In genomic region chr1:205582471-205583291, GRCh38 we compare ENCODE assay signal across 10 cellular contexts. TPM values are rescaled to one million over a fixed set of nuclear protein-coding genes. Genes with fewer than 3 reads are reported as not detected.
A peak's percentile ranks its signal among the peaks of the same experiment; 100 is the strongest.
DNase-seq lines count a peak whose midpoint lies in the region; ATAC-seq, FAIRE-seq and TF ChIP-seq lines count a peak whose summit lies in the region.
"Had no signal": no experiment of that assay in that cellular context is flagged by ENCODE, and none has a peak within 500 bp of the region (broad histone marks: within the 10 kb centered on the region; RNA-seq: fewer than 3 reads in every experiment).

No MANE protein-coding gene starts in this region.

- peaks cover 33% of the 10 kb centered on the region for H4K20me1 ChIP-seq in K562 (replicated peaks; ENCODE audit: control insufficient read depth, insufficient read depth, low read length)

- H3K9ac ChIP-seq in K562 (ENCODE audit: insufficient read depth in 1 of 2, low read depth in 2 of 2, low read length in 2 of 2): no peak overlapping the region

- intact Hi-C loops in A673 (cut with micrococcal nuclease; ENCODE audit: unreplicated experiment) (no loop called here), K562 (cut with micrococcal nuclease) (no loop called here), mucosa of descending colon (cut with DNase I, micrococcal nuclease) (no loop called here)

- TF ChIP-seq POLR2A in K562 (conservative IDR thresholded peaks at IDR 0.05): no peak

- POLR2A ChIA-PET in A673 (lab: Charles Lee; ENCODE audit: low non-redundant PET): no interaction called here
- POLR2A ChIA-PET in K562 (lab: Yijun Ruan, JAX): interaction anchor here (0.8 to 1.1 kb wide), 4 partner anchors 9 to 159 kb away, joined by 3 to 5 read pairs (median 3); no protein-coding TSS in a partner anchor

- no peaks in the 10 kb centered on the region for H3K79me2 ChIP-seq in K562 (ENCODE audit: control insufficient read depth, insufficient read depth, low read length)

- FAIRE-seq in K562 (lab: Jason Lieb, UNC): no peak

- no peak overlapping the region for H2AFZ ChIP-seq in K562 (ENCODE audit: low read depth, low read length)
- H2AFZ ChIP-seq: GM23338 had no signal

- H3K9me1 ChIP-seq in K562 (ENCODE audit: control insufficient read depth, insufficient read depth, low read length): no peaks in the 10 kb centered on the region

- TF ChIP-seq RAD21 in Ishikawa (IDR thresholded peaks at IDR 0.05; ENCODE audit: low read depth): no peak
- no peak for TF ChIP-seq RAD21 in K562 (CRISPR knock-in tag; conservative IDR thresholded peaks at IDR 0.05 in 1 of 2, IDR thresholded peaks at IDR 0.05 in 1 of 2)

- no peak for ATAC-seq in K562
- ATAC-seq in mucosa of descending colon: peak; percentile 86
- ATAC-seq in HG02981 (IDR thresholded peaks at IDR 0.05; ENCODE audit: unreplicated experiment): no peak
- no peak for ATAC-seq in GM18873 (IDR thresholded peaks at IDR 0.05; ENCODE audit: low FRiP score, unreplicated experiment)
- no peak for ATAC-seq in HG03108 (IDR thresholded peaks at IDR 0.05; ENCODE audit: unreplicated experiment)
- no peak for ATAC-seq in GM18909 (IDR thresholded peaks at IDR 0.05; ENCODE audit: poor library complexity, unreplicated experiment)
- ATAC-seq: GM23338 had no signal

- no peak overlapping the region for H3K4me3 ChIP-seq in A673 (ENCODE audit: low read depth, low read length, poor library complexity, severe bottlenecking)
- H3K4me3 ChIP-seq in K562: no peak overlapping the region
- H3K4me3 ChIP-seq in mucosa of descending colon: no peak overlapping the region
- H3K4me3 ChIP-seq: GM23338 had no signal

- peaks cover 16% of the 10 kb centered on the region for H3K27me3 ChIP-seq in A673 (replicated peaks; ENCODE audit: insufficient read depth, low read depth, low read length, poor library complexity)
- H3K27me3 ChIP-seq in K562 (ENCODE audit: control insufficient read depth in 2 of 2, insufficient read depth in 2 of 2, low read length in 2 of 2): peaks cover 50 to 71% of the 10 kb centered on the region in 2 experiments

- no peaks in the 10 kb centered on the region for H3K9me3 ChIP-seq in A673 (ENCODE audit: low read depth, low read length, poor library complexity, severe bottlenecking)
- no peaks in the 10 kb centered on the region for H3K9me3 ChIP-seq in K562 (replicated peaks; ENCODE audit: control insufficient read depth, insufficient read depth, low read depth, low read length)
- H3K9me3 ChIP-seq in mucosa of descending colon: no peaks in the 10 kb centered on the region

- in situ Hi-C loops in K562 (cut with MboI): no loop called here

- H3K4me2 ChIP-seq in K562 (ENCODE audit: insufficient read depth, low read length): no peak overlapping the region
- H3K4me2 ChIP-seq: GM23338 had no signal

- peaks cover 8% of the 10 kb centered on the region for H3K4me1 ChIP-seq in A673 (ENCODE audit: insufficient read depth, low read length, poor library complexity, severe bottlenecking)
- H3K4me1 ChIP-seq in K562 (replicated peaks in 1 of 2; ENCODE audit: control insufficient read depth in 2 of 2, insufficient read depth in 2 of 2, low read length in 2 of 2): peaks cover 0 to 7% of the 10 kb centered on the region in 2 experiments; a peak in 1 of 5 replicates
- peaks cover 25% of the 10 kb centered on the region for H3K4me1 ChIP-seq in mucosa of descending colon (ENCODE audit: low read depth)

- TF ChIP-seq EP300 in Ishikawa (IDR thresholded peaks at IDR 0.05; ENCODE audit: borderline replicate concordance) (no peak), K562 (IDR thresholded peaks at IDR 0.05; ENCODE audit: low read length) (no peak)

- CTCF ChIA-PET in A673 (lab: Charles Lee) (no interaction called here), K562 (lab: Yijun Ruan, JAX; ENCODE audit: low intra/inter-chr PET ratio) (no interaction called here)

- DNase-seq in A673 (ENCODE audit: low spot score): peak; percentile 58
- DNase-seq in K562 (ENCODE audit: extremely low read depth in 1 of 4, low spot score in 3 of 4): no peak
- DNase-seq in mucosa of descending colon: peak; percentile 77 to 83 (median 77)
- DNase-seq: activated T-cell treated with anti-CD3 and anti-CD28 coated beads, Interleukin-2, amount 50 U/mL, for 48 hours had no signal

- no peak overlapping the region for H3K27ac ChIP-seq in A673 (ENCODE audit: low read depth, low read length, poor library complexity, severe bottlenecking)
- H3K27ac ChIP-seq in K562 (ENCODE audit: extremely low read depth, low read depth, low read length): no peak overlapping the region

- 4% methylated on average over 6 of the region's 6 CpGs for WGBS in K562 (ENCODE audit: insufficient coverage, low coverage, missing lambda C conversion rate)

- BruUV-seq in A673 (replicated peaks; lab: Mats Ljungman, UMichigan) (no TSS peak), K562 (replicated peaks; lab: Mats Ljungman, UMichigan) (no TSS peak)

- TF ChIP-seq CTCF in A673 (conservative IDR thresholded peaks at IDR 0.05; ENCODE audit: low read depth, low read length) (no peak), K562 (IDR thresholded peaks at IDR 0.05 in 2 of 3, conservative IDR thresholded peaks at IDR 0.05 in 1 of 3; ENCODE audit: insufficient read depth in 2 of 3, low read depth in 1 of 3, low read length in 3 of 3) (no peak), mucosa of descending colon (IDR thresholded peaks at IDR 0.05) (no peak)

- H3K36me3 ChIP-seq in A673 (ENCODE audit: insufficient read depth, low read length, poor library complexity, severe bottlenecking) (no peaks in the 10 kb centered on the region), K562 (ENCODE audit: control insufficient read depth, insufficient read depth, low read length) (no peaks in the 10 kb centered on the region), mucosa of descending colon (ENCODE audit: low read depth) (no peaks in the 10 kb centered on the region)

TF ChIP-seq in Ishikawa, 13 proteins besides CTCF, POLR2A, EP300 and RAD21:
- no peak for TF ChIP-seq TAF1 (IDR thresholded peaks at IDR 0.05; ENCODE audit: low read depth)
- no peak for TF ChIP-seq FOXM1 (IDR thresholded peaks at IDR 0.05; ENCODE audit: borderline replicate concordance, low read depth)
- no peak for TF ChIP-seq YY1 (IDR thresholded peaks at IDR 0.05; ENCODE audit: low read depth)
- no peak for TF ChIP-seq EGR1 (IDR thresholded peaks at IDR 0.05)
- TF ChIP-seq MAX (IDR thresholded peaks at IDR 0.05): no peak
- TF ChIP-seq NFIC (IDR thresholded peaks at IDR 0.05): peak; percentile 33; the same call in 1 of the 2 replicates
TF ChIP-seq in Ishikawa: peak in this region for 1.

TF ChIP-seq in K562, 482 proteins besides CTCF, POLR2A, EP300 and RAD21:
- no peak for TF ChIP-seq GTF2F1 (IDR thresholded peaks at IDR 0.05; ENCODE audit: low read depth, low read length)
- no peak for TF ChIP-seq CBX1 (IDR thresholded peaks at IDR 0.05; ENCODE audit: low read depth)
- TF ChIP-seq, protein P1, sequence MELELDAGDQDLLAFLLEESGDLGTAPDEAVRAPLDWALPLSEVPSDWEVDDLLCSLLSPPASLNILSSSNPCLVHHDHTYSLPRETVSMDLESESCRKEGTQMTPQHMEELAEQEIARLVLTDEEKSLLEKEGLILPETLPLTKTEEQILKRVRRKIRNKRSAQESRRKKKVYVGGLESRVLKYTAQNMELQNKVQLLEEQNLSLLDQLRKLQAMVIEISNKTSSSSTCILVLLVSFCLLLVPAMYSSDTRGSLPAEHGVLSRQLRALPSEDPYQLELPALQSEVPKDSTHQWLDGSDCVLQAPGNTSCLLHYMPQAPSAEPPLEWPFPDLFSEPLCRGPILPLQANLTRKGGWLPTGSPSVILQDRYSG (tag; conservative IDR thresholded peaks at IDR 0.05; ENCODE audit: low read depth): no peak
- peak; percentile 63 for TF ChIP-seq NFIC (IDR thresholded peaks at IDR 0.05)
- TF ChIP-seq PML (IDR thresholded peaks at IDR 0.05; ENCODE audit: low read length): no peak
- TF ChIP-seq LARP7 (IDR thresholded peaks at IDR 0.05): no peak
- peak; percentile 27; the same call in 1 of the 2 replicates for TF ChIP-seq ESRRA (IDR thresholded peaks at IDR 0.05; ENCODE audit: borderline replicate concordance, low read depth)

RNA-seq across cellular contexts. Expression of gene ELK4, which starts 49.1 kb away (rescaled TPM):
- total RNA-seq in A673 (2021) (35.4 and 38.2 TPM in 2 replicates), K562 (2014; rRNA removed) (4.2 and 7.4 TPM in 2 replicates), K562 (2014; rRNA removed; fragmentation: Illumina TruSeq; extraction: Trizol) (15.3 and 18.5 TPM in 2 replicates), K562 (2015; rRNA removed; fragmentation: Illumina TruSeq; extraction: Trizol) (12.4 and 13.8 TPM in 2 replicates), K562 (2021) (21.7 and 22.2 TPM in 2 replicates), mucosa of descending colon (10 to 100 TPM; 43.1 to 60.6 (median 47.6) TPM)
- 16.6 and 43.3 TPM in 2 replicates for total RNA-seq in K562 (2011; cell fraction: chromatin; rRNA removed; ENCODE audit: low replicate concordance)
- total RNA-seq in K562 (2011; cell fraction: nucleolus; rRNA removed): 7.7 and 10.5 TPM in 2 replicates
- 22.9 and 45.5 TPM in 2 replicates for total RNA-seq in K562 (2011; cell fraction: nucleoplasm; rRNA removed)
- polyA plus RNA-seq in K562 (2011; rRNA removed) (9.2 and 12.9 TPM in 2 replicates), K562 (2014; fragmentation: Illumina TruSeq; extraction: Trizol) (8.9 and 12.9 TPM in 2 replicates), K562 (2014; fragmentation: Nextera tagmentation; extraction: Ambion mirVana) (1 to 10 TPM; 2.0 to 3.1 TPM), K562 (2014; rRNA removed) (7.0 and 7.3 TPM in 2 replicates)
- polyA plus RNA-seq in K562 (2011; cell fraction: cytosol; rRNA removed): 2.3 and 6.5 TPM in 2 replicates
- polyA plus RNA-seq in K562 (2011; cell fraction: nucleus; rRNA removed): 15.1 and 25.1 TPM in 2 replicates
- polyA plus RNA-seq in K562 (2012): 5.2 and 7.9 TPM in 2 replicates
- 9.9 and 16.0 TPM in 2 replicates for polyA minus RNA-seq in K562 (2011; rRNA and poly(A)+ RNA removed)
- polyA minus RNA-seq in K562 (2011; cell fraction: cytosol; rRNA and poly(A)+ RNA removed): 5.3 and 11.2 TPM in 2 replicates
- polyA minus RNA-seq in K562 (2011; cell fraction: nucleus; rRNA and poly(A)+ RNA removed): 7.0 and 15.4 TPM in 2 replicates

Comparison
In these comparisons a context has a peak if more than half of its experiments do, and no peak if none do; other contexts are left out.
1. DNase-seq: peak in A673 (single experiment) and mucosa of descending colon (3 of 3); none in K562 (0 of 4).